10 cellular contexts compared by ENCODE assay signal in genomic region chr11:86592047-86592564, GRCh38.
DNase-seq lines count a peak whose midpoint lies in the region; ATAC-seq and TF ChIP-seq lines count a peak whose summit lies in the region.
"Had no signal": no experiment of that assay in that cellular context is flagged by ENCODE, and none has a peak within 500 bp of the region (broad histone marks: within the 10 kb centered on the region; RNA-seq: fewer than 3 reads in every experiment).

No MANE protein-coding gene starts in this region.

- H3K4me1 Mint-ChIP-seq in natural killer cell treated with Interleukin-12 subunit alpha and Interleukin-12 subunit beta and Interleukin-15 and Interleukin-18, amount 100 ng/mL, for 72 hours (ENCODE audit: low read depth in 2 of 2) = peaks cover 40 to 41% of the 10 kb centered on the region in 2 donors
- H3K4me1 Mint-ChIP-seq in natural killer cell = peaks cover 14% of the 10 kb centered on the region in 2 donors

- H3K9me2 ChIP-seq in SK-N-SH = no peaks in the 10 kb centered on the region

- H3K36me3 ChIP-seq in SK-N-SH (replicated peaks in 1 of 2; ENCODE audit: control insufficient read depth in 1 of 2, insufficient read depth in 2 of 2, low read length in 1 of 2) = no peaks in the 10 kb centered on the region
- H3K36me3 ChIP-seq: thoracic aorta had no signal

- TF ChIP-seq EP300 in SK-N-SH (IDR thresholded peaks at IDR 0.05; ENCODE audit: borderline replicate concordance in 1 of 2, low read depth in 1 of 2, low read length in 1 of 2) = no peak

- no peak overlapping the region for H3K4me3 ChIP-seq in SK-N-SH (ENCODE audit: low read depth in 2 of 2, low read length in 1 of 2)
- H3K4me3 ChIP-seq: thoracic aorta had no signal

- no peak for ATAC-seq in natural killer cell treated with Interleukin-12 subunit alpha and Interleukin-12 subunit beta and Interleukin-15 and Interleukin-18, amount 100 ng/mL, for 72 hours
- no peak for ATAC-seq in natural killer cell
- ATAC-seq in HG02852 (IDR thresholded peaks at IDR 0.05; ENCODE audit: unreplicated experiment) = no peak

- no peaks in the 10 kb centered on the region for H3K27me3 ChIP-seq in SK-N-SH (ENCODE audit: insufficient read depth)

- H3K27me3 Mint-ChIP-seq in natural killer cell treated with Interleukin-12 subunit alpha and Interleukin-12 subunit beta and Interleukin-15 and Interleukin-18, amount 100 ng/mL, for 72 hours = peaks cover 0 to 3% of the 10 kb centered on the region in 2 donors
- peaks cover 0 to 6% of the 10 kb centered on the region in 2 donors for H3K27me3 Mint-ChIP-seq in natural killer cell (ENCODE audit: low read depth in 2 of 2)

- H4K20me1 ChIP-seq in SK-N-SH (ENCODE audit: insufficient read depth) = no peaks in the 10 kb centered on the region

- H3K9me3 Mint-ChIP-seq in natural killer cell treated with Interleukin-12 subunit alpha and Interleukin-12 subunit beta and Interleukin-15 and Interleukin-18, amount 100 ng/mL, for 72 hours = no peaks in the 10 kb centered on the region
- H3K9me3 Mint-ChIP-seq in natural killer cell = no peaks in the 10 kb centered on the region
- H3K9me3 Mint-ChIP-seq: immature natural killer cell had no signal

- no peak for TF ChIP-seq RAD21 in SK-N-SH (IDR thresholded peaks at IDR 0.05; ENCODE audit: low read length)

- no peaks in the 10 kb centered on the region for H3K9me3 ChIP-seq in SK-N-SH
- H3K9me3 ChIP-seq: thoracic aorta had no signal

- POLR2A ChIA-PET in SK-N-SH (lab: Yijun Ruan, JAX) = no interaction called here

- CTCF ChIA-PET in SK-N-SH (lab: Yijun Ruan, JAX) = interaction anchor here (0.6 to 2.1 kb wide), 2 partner anchors 16 to 765 kb away, joined by 3 to 11 read pairs; no protein-coding TSS in a partner anchor

- peaks cover 28% of the 10 kb centered on the region for H3F3A ChIP-seq in SK-N-SH (replicated peaks; ENCODE audit: insufficient read depth)

- 20% methylated on average over 1 of the region's 1 CpG for WGBS in SK-N-SH (ENCODE audit: low lambda C conversion rate)

- no peaks in the 10 kb centered on the region for H3K36me3 Mint-ChIP-seq in natural killer cell treated with Interleukin-12 subunit alpha and Interleukin-12 subunit beta and Interleukin-15 and Interleukin-18, amount 100 ng/mL, for 72 hours
- no peaks in the 10 kb centered on the region for H3K36me3 Mint-ChIP-seq in natural killer cell
- H3K36me3 Mint-ChIP-seq: immature natural killer cell had no signal

- intact Hi-C loops in natural killer cell (cut with micrococcal nuclease) = no loop called here

- H2AFZ ChIP-seq in SK-N-SH (ENCODE audit: low read depth) = no peak overlapping the region

- no peak for TF ChIP-seq CTCF in natural killer cell (IDR thresholded peaks at IDR 0.05)
- no peak for TF ChIP-seq CTCF in SK-N-SH (IDR thresholded peaks at IDR 0.05)

- H3K27ac Mint-ChIP-seq in natural killer cell treated with Interleukin-12 subunit alpha and Interleukin-12 subunit beta and Interleukin-15 and Interleukin-18, amount 100 ng/mL, for 72 hours = peak overlapping the region; percentile 89 to 95
- H3K27ac Mint-ChIP-seq in natural killer cell = no peak overlapping the region

- H3K4me3 Mint-ChIP-seq in natural killer cell treated with Interleukin-12 subunit alpha and Interleukin-12 subunit beta and Interleukin-15 and Interleukin-18, amount 100 ng/mL, for 72 hours = peak overlapping the region; percentile 80
- H3K4me3 Mint-ChIP-seq in natural killer cell = no peak overlapping the region
- H3K4me3 Mint-ChIP-seq: immature natural killer cell had no signal

- no peaks in the 10 kb centered on the region for H3K79me2 ChIP-seq in SK-N-SH (ENCODE audit: insufficient read depth)

- peak overlapping the region; percentile 30 to 95; a peak in 3 of 4 replicates for H3K27ac ChIP-seq in SK-N-SH (ENCODE audit: low read depth in 2 of 2, low read length in 1 of 2)
- H3K27ac ChIP-seq: thoracic aorta had no signal

- H3K4me1 ChIP-seq in SK-N-SH (ENCODE audit: control insufficient read depth in 1 of 2, insufficient read depth in 2 of 2, low read depth in 1 of 2, low read length in 1 of 2) = peaks cover 6 to 37% of the 10 kb centered on the region in 2 experiments

- peak overlapping the region; percentile 63 for H3K9ac ChIP-seq in SK-N-SH

- H3K4me2 ChIP-seq in SK-N-SH = peak overlapping the region; percentile 38

- no peak for DNase-seq in natural killer cell treated with Interleukin-12 subunit alpha and Interleukin-12 subunit beta and Interleukin-15 and Interleukin-18, amount 100 ng/mL, for 72 hours (ENCODE audit: low spot score)
- DNase-seq in natural killer cell (no peak), SK-N-SH (no peak), hepatic stellate cell (ENCODE audit: low spot score) (peak; percentile 9), amniotic stem cell (lab: John Stamatoyannopoulos, UW) (no peak), GM19238 (ENCODE audit: insufficient read length, low spot score) (no peak), cortex of kidney (lab: John Stamatoyannopoulos, UW) (no peak)

TF ChIP-seq in SK-N-SH, 30 proteins besides CTCF, POLR2A, EP300 and RAD21:
- no peak for TF ChIP-seq JUND (IDR thresholded peaks at IDR 0.05)

Comparison
In these comparisons a context has a peak if more than half of its experiments do, and no peak if none do; other contexts are left out.
1. H3K27ac Mint-ChIP-seq: peak in natural killer cell treated with Interleukin-12 subunit alpha and Interleukin-12 subunit beta and Interleukin-15 and Interleukin-18, amount 100 ng/mL, for 72 hours (2 of 2); none in natural killer cell (0 of 2).